8 cellular contexts compared by ENCODE assay signal in genomic region chr1:91712981-91713841, GRCh38.
DNase-seq lines count a peak whose midpoint lies in the region; ATAC-seq and TF ChIP-seq lines count a peak whose summit lies in the region.

No MANE protein-coding gene starts in this region.

- CTCF ChIA-PET in HEK293T (lab: Yijun Ruan, JAX), result no interaction called here

- peak; percentile 54 for ATAC-seq in HG03571 (IDR thresholded peaks at IDR 0.05; ENCODE audit: unreplicated experiment)

- H3K27ac ChIP-seq in mesendoderm (ENCODE audit: low read depth, low read length) (no peak overlapping the region), thymus (ENCODE audit: low read depth) (peak overlapping the region; percentile 76)

- H3K36me3 ChIP-seq in mesendoderm (ENCODE audit: control insufficient read depth, insufficient read depth, low read length) (no peaks in the 10 kb centered on the region), thymus (ENCODE audit: control insufficient read depth, insufficient read depth) (no peaks in the 10 kb centered on the region)

- no peak overlapping the region for H3K23ac ChIP-seq in mesendoderm (ENCODE audit: low read length)

- POLR2A ChIA-PET in HEK293T (lab: Yijun Ruan, JAX), result no interaction called here

- no peak overlapping the region for H2AK5ac ChIP-seq in mesendoderm (ENCODE audit: low read length)

- no peak overlapping the region for H3K4me2 ChIP-seq in mesendoderm (ENCODE audit: low read length)

- peaks cover 8% of the 10 kb centered on the region for H3K4me1 ChIP-seq in mesendoderm (ENCODE audit: control insufficient read depth, low read depth, low read length)
- H3K4me1 ChIP-seq in thymus (ENCODE audit: control insufficient read depth, insufficient read depth, low read length), result no peaks in the 10 kb centered on the region

- WGBS in mesendoderm (ENCODE audit: extremely low coverage, insufficient coverage, low lambda C conversion rate), result no CpG with 5 or more reads among the region's 15 CpGs
- WGBS in thymus, result 66% methylated on average over 15 of the region's 15 CpGs

- no peak overlapping the region for H4K8ac ChIP-seq in mesendoderm (ENCODE audit: low read depth, low read length)

- peak overlapping the region; percentile 64 for H2BK15ac ChIP-seq in mesendoderm (replicated peaks; ENCODE audit: low read depth)

- peak; percentile 34 to 62 (median 53) for DNase-seq in stimulated activated CD4-positive, alpha-beta T cell treated with anti-CD3 and anti-CD28 coated beads, Interleukin-12 subunit alpha, Interleukin-12 subunit beta, amount 100 ng/mL, for 48 hours (ENCODE audit: low read depth in 2 of 3, low spot score in 1 of 3)
- no peak for DNase-seq in stimulated activated CD4-positive, alpha-beta T cell treated with anti-CD3 and anti-CD28 coated beads, Interleukin-12 subunit alpha, Interleukin-12 subunit beta, amount 100 ng/mL, for 4 hours
- DNase-seq in mesendoderm (peak; percentile 79), HEK293T (ENCODE audit: extremely low spot score) (no peak), NCI-H187 treated with DMSO at 0.1 percent for 48 hours (lab: John Stamatoyannopoulos, UW) (no peak)

- H3K27me3 Mint-ChIP-seq in activated naive CD8-positive, alpha-beta T cell, result no peaks in the 10 kb centered on the region

- H3K4ac ChIP-seq in mesendoderm (ENCODE audit: low read depth, low read length), result peak overlapping the region; percentile 36

- no peaks in the 10 kb centered on the region for H3K9me3 Mint-ChIP-seq in activated naive CD8-positive, alpha-beta T cell (ENCODE audit: low read depth)

- H2BK120ac ChIP-seq in mesendoderm (ENCODE audit: low read depth, low read length), result peak overlapping the region; percentile 21

- H3K56ac ChIP-seq in mesendoderm (ENCODE audit: low read length), result peak overlapping the region; percentile 27

- H3K4me1 Mint-ChIP-seq in activated naive CD8-positive, alpha-beta T cell (ENCODE audit: low read depth), result peaks cover 18% of the 10 kb centered on the region

- no peaks in the 10 kb centered on the region for H3K79me2 ChIP-seq in mesendoderm (ENCODE audit: control insufficient read depth, insufficient read depth, low read length)

- H3K36me3 Mint-ChIP-seq in activated naive CD8-positive, alpha-beta T cell, result peaks cover 32% of the 10 kb centered on the region

- no peaks in the 10 kb centered on the region for H3K9me3 ChIP-seq in thymus (ENCODE audit: control insufficient read depth)

- no peak overlapping the region for H3K4me3 ChIP-seq in mesendoderm (ENCODE audit: low read length)
- H3K4me3 ChIP-seq in thymus (ENCODE audit: low read length), result no peak overlapping the region

- no peak overlapping the region for H4K5ac ChIP-seq in mesendoderm (ENCODE audit: low read length)

- H3K4me3 Mint-ChIP-seq in activated naive CD8-positive, alpha-beta T cell, result peak overlapping the region; percentile 44

- H3K79me1 ChIP-seq in mesendoderm (ENCODE audit: low read length), result no peaks in the 10 kb centered on the region

- no peak overlapping the region for H3K9ac ChIP-seq in mesendoderm (ENCODE audit: low read length)

- peak overlapping the region; percentile 36 for H2BK5ac ChIP-seq in mesendoderm (ENCODE audit: low read length)

- peak overlapping the region; percentile 32 for H3K18ac ChIP-seq in mesendoderm (ENCODE audit: low read length)

- no peaks in the 10 kb centered on the region for H3K27me3 ChIP-seq in mesendoderm (ENCODE audit: insufficient read depth, low read length, poor library complexity)
- H3K27me3 ChIP-seq in thymus (ENCODE audit: control insufficient read depth, insufficient read depth), result no peaks in the 10 kb centered on the region

- H3K27ac Mint-ChIP-seq in activated naive CD8-positive, alpha-beta T cell, result peak overlapping the region; percentile 81

TF ChIP-seq in HEK293T, 16 proteins besides CTCF, POLR2A, EP300 and RAD21:
- TF ChIP-seq NFRKB (IDR thresholded peaks at IDR 0.05) (no peak), HDGF (IDR thresholded peaks at IDR 0.05; ENCODE audit: borderline replicate concordance) (no peak), LEF1 (IDR thresholded peaks at IDR 0.05; ENCODE audit: borderline replicate concordance) (no peak)

Comparison
In these comparisons a context has a peak if more than half of its experiments do, and no peak if none do; other contexts are left out.
1. DNase-seq: peak in stimulated activated CD4-positive, alpha-beta T cell treated with anti-CD3 and anti-CD28 coated beads, Interleukin-12 subunit alpha, Interleukin-12 subunit beta, amount 100 ng/mL, for 48 hours (3 of 3) and mesendoderm (single experiment); none in stimulated activated CD4-positive, alpha-beta T cell treated with anti-CD3 and anti-CD28 coated beads, Interleukin-12 subunit alpha, Interleukin-12 subunit beta, amount 100 ng/mL, for 4 hours (single experiment), HEK293T (single experiment) and NCI-H187 treated with DMSO at 0.1 percent for 48 hours (single experiment).